ENCODE assay signal across 1 cellular context in the genomic region with DNA sequence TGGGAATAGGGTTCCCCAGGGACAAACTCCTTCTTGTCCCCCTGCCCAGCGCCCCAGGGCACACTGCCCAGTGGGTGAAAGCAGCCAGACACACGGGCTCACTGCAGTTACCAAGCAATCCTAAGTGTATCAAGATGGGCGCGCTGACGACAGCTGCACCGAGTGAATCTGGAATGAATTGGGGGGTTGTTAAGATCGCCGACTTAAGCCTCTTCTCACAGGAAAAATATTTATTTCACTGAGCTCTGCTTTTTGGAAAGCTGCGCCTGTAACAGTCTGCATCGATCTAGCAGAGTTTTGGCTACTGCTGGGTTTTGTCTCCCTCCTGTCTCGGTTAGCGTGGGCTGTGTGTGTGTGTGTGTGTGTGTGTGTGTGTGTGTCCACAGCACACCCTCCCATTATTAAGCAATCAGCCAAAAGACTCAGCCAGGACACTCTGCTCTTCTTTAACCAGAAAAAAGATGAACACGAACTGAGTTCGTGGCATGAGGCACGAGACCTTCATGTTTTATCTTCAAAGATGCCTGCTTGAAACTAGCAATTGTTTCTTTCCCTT.
A peak's percentile ranks its signal among the peaks of the same experiment; 100 is the strongest.
TF ChIP-seq lines count a peak whose summit lies in the region.

No MANE protein-coding gene starts in this region.

TF ChIP-seq in SK-N-SH, 30 proteins besides CTCF, POLR2A, EP300 and RAD21 (continued from another document):
- TF ChIP-seq MAX (IDR thresholded peaks at IDR 0.05; ENCODE audit: low read depth) (peak; percentile 40; the same call in 1 of the 2 replicates), TAF1 (IDR thresholded peaks at IDR 0.05; ENCODE audit: borderline replicate concordance, low read depth, low read length) (no peak), SIN3A (IDR thresholded peaks at IDR 0.05; ENCODE audit: borderline replicate concordance, low read depth, low read length) (no peak), PBX3 (IDR thresholded peaks at IDR 0.05) (no peak), RCOR1 (IDR thresholded peaks at IDR 0.05; ENCODE audit: low read length) (peak; percentile 26; the same call in 1 of the 2 replicates), GATA2 (CRISPR knock-in tag; IDR thresholded peaks at IDR 0.05) (0 out of 2 replicates have a peak, but pooled peaks have one; percentile 5), FOXM1 (IDR thresholded peaks at IDR 0.05; ENCODE audit: low read depth) (no peak), NRF1 (IDR thresholded peaks at IDR 0.05; ENCODE audit: low read depth, low read length) (no peak), USF1 (IDR thresholded peaks at IDR 0.05; ENCODE audit: borderline replicate concordance, low read depth) (no peak), FOXJ3 (CRISPR knock-in tag; IDR thresholded peaks at IDR 0.05) (no peak)
- TF ChIP-seq, protein P1, sequence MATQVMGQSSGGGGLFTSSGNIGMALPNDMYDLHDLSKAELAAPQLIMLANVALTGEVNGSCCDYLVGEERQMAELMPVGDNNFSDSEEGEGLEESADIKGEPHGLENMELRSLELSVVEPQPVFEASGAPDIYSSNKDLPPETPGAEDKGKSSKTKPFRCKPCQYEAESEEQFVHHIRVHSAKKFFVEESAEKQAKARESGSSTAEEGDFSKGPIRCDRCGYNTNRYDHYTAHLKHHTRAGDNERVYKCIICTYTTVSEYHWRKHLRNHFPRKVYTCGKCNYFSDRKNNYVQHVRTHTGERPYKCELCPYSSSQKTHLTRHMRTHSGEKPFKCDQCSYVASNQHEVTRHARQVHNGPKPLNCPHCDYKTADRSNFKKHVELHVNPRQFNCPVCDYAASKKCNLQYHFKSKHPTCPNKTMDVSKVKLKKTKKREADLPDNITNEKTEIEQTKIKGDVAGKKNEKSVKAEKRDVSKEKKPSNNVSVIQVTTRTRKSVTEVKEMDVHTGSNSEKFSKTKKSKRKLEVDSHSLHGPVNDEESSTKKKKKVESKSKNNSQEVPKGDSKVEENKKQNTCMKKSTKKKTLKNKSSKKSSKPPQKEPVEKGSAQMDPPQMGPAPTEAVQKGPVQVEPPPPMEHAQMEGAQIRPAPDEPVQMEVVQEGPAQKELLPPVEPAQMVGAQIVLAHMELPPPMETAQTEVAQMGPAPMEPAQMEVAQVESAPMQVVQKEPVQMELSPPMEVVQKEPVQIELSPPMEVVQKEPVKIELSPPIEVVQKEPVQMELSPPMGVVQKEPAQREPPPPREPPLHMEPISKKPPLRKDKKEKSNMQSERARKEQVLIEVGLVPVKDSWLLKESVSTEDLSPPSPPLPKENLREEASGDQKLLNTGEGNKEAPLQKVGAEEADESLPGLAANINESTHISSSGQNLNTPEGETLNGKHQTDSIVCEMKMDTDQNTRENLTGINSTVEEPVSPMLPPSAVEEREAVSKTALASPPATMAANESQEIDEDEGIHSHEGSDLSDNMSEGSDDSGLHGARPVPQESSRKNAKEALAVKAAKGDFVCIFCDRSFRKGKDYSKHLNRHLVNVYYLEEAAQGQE (IDR thresholded peaks at IDR 0.05; ENCODE audit: low read depth, low read length) = no peak
TF ChIP-seq in SK-N-SH: peak in this region for 4.
